2 cellular contexts compared by ENCODE assay signal in genomic region chr12:108317303-108318283, GRCh38.
TF ChIP-seq lines count a peak whose summit lies in the region.

No MANE protein-coding gene starts in this region.

TF ChIP-seq in HepG2, 621 proteins besides CTCF, POLR2A, EP300 and RAD21:
- TF ChIP-seq TFE3 (CRISPR knock-in tag; IDR thresholded peaks at IDR 0.05) (0 out of 2 replicates have a peak, but pooled peaks have one; percentile 20), MED1 (CRISPR knock-in tag; IDR thresholded peaks at IDR 0.05) (no peak), MAFK (conservative IDR thresholded peaks at IDR 0.05 in 1 of 2, IDR thresholded peaks at IDR 0.05 in 1 of 2; ENCODE audit: low read length in 2 of 2) (peak; percentile 17 to 59; a peak in 2 of 4 replicates), CC2D1A (CRISPR knock-in tag; IDR thresholded peaks at IDR 0.05) (no peak), ZNF598 (CRISPR knock-in tag; IDR thresholded peaks at IDR 0.05; ENCODE audit: borderline replicate concordance) (no peak), TFAP4 (IDR thresholded peaks at IDR 0.05; ENCODE audit: borderline replicate concordance, low read depth) (peak; percentile 77), ZSCAN21 (CRISPR knock-in tag; IDR thresholded peaks at IDR 0.05; ENCODE audit: borderline replicate concordance) (no peak), PITX1 (CRISPR knock-in tag; IDR thresholded peaks at IDR 0.05) (no peak), FOXP1 (IDR thresholded peaks at IDR 0.05) (no peak), FOXP1 (CRISPR knock-in tag; IDR thresholded peaks at IDR 0.05) (no peak), RARA (CRISPR knock-in tag; IDR thresholded peaks at IDR 0.05) (peak; percentile 22; the same call in 1 of the 2 replicates), ZNF781 (CRISPR knock-in tag; IDR thresholded peaks at IDR 0.05; ENCODE audit: borderline replicate concordance, not compliant biosample characterization) (no peak), TERF1 (CRISPR knock-in tag; IDR thresholded peaks at IDR 0.05) (no peak), ZNF180 (CRISPR knock-in tag; IDR thresholded peaks at IDR 0.05; ENCODE audit: borderline replicate concordance, low read depth) (no peak), FOXA3 (CRISPR knock-in tag; IDR thresholded peaks at IDR 0.05) (peak; percentile 17; the same call in 1 of the 2 replicates), RXRB (CRISPR knock-in tag; IDR thresholded peaks at IDR 0.05; ENCODE audit: borderline replicate concordance) (peak; percentile 60; the same call in 1 of the 2 replicates), PPARG (CRISPR knock-in tag; conservative IDR thresholded peaks at IDR 0.05) (peak; percentile 80), ZNF644 (CRISPR knock-in tag; IDR thresholded peaks at IDR 0.05; ENCODE audit: low read depth) (0 out of 2 replicates have a peak, but pooled peaks have one; percentile 27)

TF ChIP-seq in K562, 482 proteins besides CTCF, POLR2A, EP300 and RAD21:
- TF ChIP-seq RBM25 (IDR thresholded peaks at IDR 0.05; ENCODE audit: low read depth, low read length, severe bottlenecking) (peak; percentile 79), MAFG (tag; conservative IDR thresholded peaks at IDR 0.05) (0 out of 2 replicates have a peak, but pooled peaks have one; percentile 16), ZNF316 (IDR thresholded peaks at IDR 0.05) (peak; percentile 48), ZNF146 (CRISPR knock-in tag; IDR thresholded peaks at IDR 0.05; ENCODE audit: unreplicated experiment) (peak; percentile 81), FOXP4 (CRISPR knock-in tag; IDR thresholded peaks at IDR 0.05; ENCODE audit: borderline replicate concordance) (no peak), PRPF4 (IDR thresholded peaks at IDR 0.05; ENCODE audit: insufficient read depth, low read depth, low read length, poor library complexity, severe bottlenecking) (no peak), EP400 (IDR thresholded peaks at IDR 0.05) (no peak)
